ENCODE assay signal across 21 cellular contexts in genomic region chr1:30384286-30385245, GRCh38.
DNase-seq lines count a peak whose midpoint lies in the region; ATAC-seq and TF ChIP-seq lines count a peak whose summit lies in the region.
"Had no signal": no experiment of that assay in that cellular context is flagged by ENCODE, and none has a peak within 500 bp of the region (broad histone marks: within the 10 kb centered on the region; RNA-seq: fewer than 3 reads in every experiment).

No MANE protein-coding gene starts in this region.

- H2BK120ac ChIP-seq in neuronal stem cell (ENCODE audit: low read depth, low read length) = no peak overlapping the region

- no peak overlapping the region for H2AK5ac ChIP-seq in neuronal stem cell (ENCODE audit: low read depth, low read length)

- H2BK5ac ChIP-seq in neuronal stem cell (ENCODE audit: low read length) = no peak overlapping the region

- H3K79me2 ChIP-seq in HCT116 (ENCODE audit: insufficient read depth, low read length) = no peaks in the 10 kb centered on the region
- H3K79me2 ChIP-seq in mammary epithelial cell (ENCODE audit: insufficient read depth, low read length) = no peaks in the 10 kb centered on the region

- POLR2A ChIA-PET in HCT116 (lab: Charles Lee) = no interaction called here

- H3K9me3 ChIP-seq in HCT116 (ENCODE audit: control insufficient read depth in 1 of 2, insufficient read depth in 1 of 2, low read depth in 1 of 2, low read length in 2 of 2) (no peaks in the 10 kb centered on the region), neuronal stem cell (replicated peaks in 1 of 2; ENCODE audit: control insufficient read depth in 2 of 2, insufficient read depth in 1 of 2, low read depth in 1 of 2, low read length in 2 of 2) (no peaks in the 10 kb centered on the region), mammary epithelial cell (replicated peaks; ENCODE audit: insufficient read depth, low read length) (no peaks in the 10 kb centered on the region), right atrium auricular region (no peaks in the 10 kb centered on the region)
- H3K9me3 ChIP-seq: esophagus squamous epithelium, left lung, right lobe of liver had no signal

- no peaks in the 10 kb centered on the region for H3K79me1 ChIP-seq in neuronal stem cell (ENCODE audit: low read depth, low read length)

- H2BK15ac ChIP-seq in neuronal stem cell (ENCODE audit: low read length) = no peak overlapping the region

- TF ChIP-seq POLR2A in HCT116 (IDR thresholded peaks at IDR 0.05; ENCODE audit: borderline replicate concordance, extremely low read depth, insufficient read depth, insufficient read length) = no peak

- in situ Hi-C loops in mammary epithelial cell (cut with MboI; ENCODE audit: low sequenced_read_pairs in 2 of 2) = no loop called here

- peaks cover 8% of the 10 kb centered on the region; the same call in 1 of the 2 replicates for H3K27me3 ChIP-seq in HCT116 (ENCODE audit: insufficient read depth, low read length)
- H3K27me3 ChIP-seq in neuronal stem cell (ENCODE audit: control insufficient read depth in 3 of 3, insufficient read depth in 3 of 3, low read depth in 1 of 3, low read length in 3 of 3) = peaks cover 0 to 2% (median 0%) of the 10 kb centered on the region in 3 experiments
- no peaks in the 10 kb centered on the region for H3K27me3 ChIP-seq in mammary epithelial cell (ENCODE audit: insufficient read depth, low read length)
- H3K27me3 ChIP-seq in right atrium auricular region = no peaks in the 10 kb centered on the region
- H3K27me3 ChIP-seq: right lobe of liver had no signal

- H3K4me1 ChIP-seq in HCT116 (ENCODE audit: control insufficient read depth in 1 of 2, insufficient read depth in 2 of 2, low read length in 2 of 2) = peaks cover 0 to 8% of the 10 kb centered on the region in 2 experiments; a peak in 3 of 4 replicates
- H3K4me1 ChIP-seq in neuronal stem cell (ENCODE audit: control insufficient read depth in 2 of 2, insufficient read depth in 1 of 2, low read depth in 1 of 2, low read length in 2 of 2) = peaks cover 0 to 6% of the 10 kb centered on the region in 2 donors
- peaks cover 10% of the 10 kb centered on the region for H3K4me1 ChIP-seq in mammary epithelial cell (ENCODE audit: insufficient read depth, low read length)
- H3K4me1 ChIP-seq in right atrium auricular region = peaks cover 0 to 6% of the 10 kb centered on the region in 2 donors

- CTCF ChIA-PET in HCT116 (lab: Charles Lee) (no interaction called here), mammary epithelial cell (lab: Charles Lee; ENCODE audit: low non-redundant PET) (no interaction called here)

- peak overlapping the region; percentile 60 for H3K18ac ChIP-seq in neuronal stem cell (ENCODE audit: low read length)

- H3K27ac ChIP-seq in HCT116 (ENCODE audit: low read depth, low read length) = no peak overlapping the region
- no peak overlapping the region for H3K27ac ChIP-seq in neuronal stem cell (replicated peaks; ENCODE audit: low read length)
- no peak overlapping the region for H3K27ac ChIP-seq in mammary epithelial cell (ENCODE audit: insufficient read depth, low read depth, low read length)
- no peak overlapping the region for H3K27ac ChIP-seq in right atrium auricular region
- H3K27ac ChIP-seq: esophagus squamous epithelium, left lung, right lobe of liver, VCaP had no signal

- H3K4ac ChIP-seq in neuronal stem cell (ENCODE audit: low read length) = no peak overlapping the region

- no peak for ATAC-seq in HCT116
- no peak for ATAC-seq in SK-N-SH treated with all-trans-retinoic acid at 6 μM for 48 hours
- no peak for ATAC-seq in GM21447 (IDR thresholded peaks at IDR 0.05; ENCODE audit: unreplicated experiment)
- ATAC-seq: left lung, right lobe of liver had no signal

- TF ChIP-seq RAD21 in HCT116 (IDR thresholded peaks at IDR 0.05; ENCODE audit: low read depth) = no peak

- H3K4me2 ChIP-seq in HCT116 (ENCODE audit: low read length) (no peak overlapping the region), neuronal stem cell (ENCODE audit: insufficient read depth, low read length, poor library complexity, severe bottlenecking) (no peak overlapping the region), mammary epithelial cell (ENCODE audit: insufficient read depth, low read depth, low read length) (no peak overlapping the region)

- DNase-seq in HCT116 (ENCODE audit: low read depth, low spot score) (no peak), NCI-H1694 (lab: John Stamatoyannopoulos, UW) (peak; percentile 32), neuronal stem cell (ENCODE audit: low spot score) (no peak), mammary epithelial cell (no peak), right atrium auricular region (ENCODE audit: low spot score) (no peak)
- DNase-seq: activated CD4-positive, alpha-beta T cell treated with anti-CD3 and anti-CD28 coated beads, Interleukin-2, amount 50 U/mL, for 4 hours; activated naive CD4-positive, alpha-beta T cell treated with anti-CD3 and anti-CD28 coated beads, Interleukin-2, amount 50 U/mL, for 16 hours; Calu3; effector memory CD4-positive, alpha-beta T cell; esophagus squamous epithelium; H9; NCI-H1092 treated with DMSO at 0.1 percent for 48 hours; NCI-H446; occipital lobe; stimulated activated CD4-positive, alpha-beta T cell treated with anti-CD3 and anti-CD28 coated beads, Interleukin-1b, Interleukin-23, amount 100 ng/mL, for 48 hours; T-helper 1 cell had no signal

- H4K8ac ChIP-seq in neuronal stem cell (ENCODE audit: low read depth, low read length) = no peak overlapping the region

- H3K9ac ChIP-seq in HCT116 (ENCODE audit: low read length) = no peak overlapping the region
- no peak overlapping the region for H3K9ac ChIP-seq in neuronal stem cell (ENCODE audit: low read depth, low read length, poor library complexity)
- H3K9ac ChIP-seq in mammary epithelial cell (ENCODE audit: insufficient read depth, low read length) = no peak overlapping the region

- no peaks in the 10 kb centered on the region for H3K9me2 ChIP-seq in HCT116 (ENCODE audit: insufficient read depth)

- H3K36me3 ChIP-seq in HCT116 (ENCODE audit: control insufficient read depth in 1 of 2, insufficient read depth in 2 of 2, low read length in 2 of 2) = no peaks in the 10 kb centered on the region
- H3K36me3 ChIP-seq in neuronal stem cell (replicated peaks in 1 of 2; ENCODE audit: control insufficient read depth in 2 of 2, insufficient read depth in 2 of 2, low read length in 2 of 2) = no peaks in the 10 kb centered on the region
- H3K36me3 ChIP-seq in mammary epithelial cell (ENCODE audit: insufficient read depth, low read length) = no peaks in the 10 kb centered on the region
- no peaks in the 10 kb centered on the region for H3K36me3 ChIP-seq in right atrium auricular region
- H3K36me3 ChIP-seq: esophagus squamous epithelium, left lung, right lobe of liver had no signal

- H4K91ac ChIP-seq in neuronal stem cell (ENCODE audit: low read depth, low read length, poor library complexity) = no peak overlapping the region

- dilution Hi-C loops in mammary epithelial cell (cut with HindIII; ENCODE audit: low sequenced_read_pairs) = no loop called here

- H3K4me3 ChIP-seq in HCT116 (replicated peaks in 1 of 2; ENCODE audit: low read depth in 1 of 2, low read length in 2 of 2) = no peak overlapping the region
- no peak overlapping the region for H3K4me3 ChIP-seq in neuronal stem cell (ENCODE audit: low read length in 2 of 2)
- H3K4me3 ChIP-seq in mammary epithelial cell (replicated peaks in 1 of 3; ENCODE audit: insufficient read depth in 1 of 3, low read depth in 2 of 3, low read length in 3 of 3) = no peak overlapping the region
- H3K4me3 ChIP-seq in right atrium auricular region = no peak overlapping the region
- H3K4me3 ChIP-seq: esophagus squamous epithelium, left lung, right lobe of liver had no signal

- H3K14ac ChIP-seq in neuronal stem cell (ENCODE audit: low read length) = no peak overlapping the region

- no CpG with 5 or more reads among the region's 10 CpGs for WGBS in neuronal stem cell (ENCODE audit: extremely low coverage in 2 of 2, insufficient read length in 2 of 2, insufficient replicate concordance in 1 of 2), 2 donors
- WGBS in mammary epithelial cell (ENCODE audit: low coverage, missing lambda C conversion rate) = 97% methylated on average over 3 of the region's 10 CpGs

- H2BK12ac ChIP-seq in neuronal stem cell (ENCODE audit: low read length) = no peak overlapping the region

- no peak overlapping the region for H3K23ac ChIP-seq in neuronal stem cell (ENCODE audit: low read depth, low read length, poor library complexity)

- H2AFZ ChIP-seq in HCT116 (ENCODE audit: low read depth, low read length, poor library complexity, severe bottlenecking) (no peak overlapping the region), neuronal stem cell (ENCODE audit: low read length) (no peak overlapping the region), mammary epithelial cell (ENCODE audit: low read depth, low read length) (no peak overlapping the region)

- intact Hi-C loops in HCT116 (cut with micrococcal nuclease) = loop anchor here (5.0 kb wide), 1 partner anchor 1007 kb away; no protein-coding TSS in a partner anchor
- intact Hi-C loops in mammary epithelial cell (cut with micrococcal nuclease) = loop anchor here (5.0 to 10.0 kb wide), 4 partner anchors 188 to 677 kb away; no protein-coding TSS in a partner anchor

- H4K20me1 ChIP-seq in HCT116 (ENCODE audit: insufficient read depth) (no peaks in the 10 kb centered on the region), mammary epithelial cell (ENCODE audit: insufficient read depth, low read length) (no peaks in the 10 kb centered on the region)

- RAD21 ChIA-PET in HCT116 (lab: Charles Lee; ENCODE audit: low non-redundant PET in 1 of 2, low total read pairs in 2 of 2, uncharacterized antibody in 2 of 2, unreplicated experiment in 2 of 2) = no interaction called here

- BruUV-seq in HCT116 (replicated peaks; lab: Mats Ljungman, UMichigan) = no TSS peak
- BruUV-seq in mammary epithelial cell (replicated peaks; lab: Mats Ljungman, UMichigan) = no TSS peak

- TF ChIP-seq CTCF in HCT116 (IDR thresholded peaks at IDR 0.05 in 2 of 3, conservative IDR thresholded peaks at IDR 0.05 in 1 of 3; ENCODE audit: borderline replicate concordance in 1 of 3, insufficient read depth in 1 of 3, low read depth in 2 of 3, low read length in 2 of 3) = no peak
- TF ChIP-seq CTCF in mammary epithelial cell (conservative IDR thresholded peaks at IDR 0.05 in 1 of 2, IDR thresholded peaks at IDR 0.05 in 1 of 2; ENCODE audit: extremely low read depth in 1 of 2, insufficient read depth in 1 of 2, low read depth in 1 of 2, low read length in 2 of 2) = no peak
- no peak for TF ChIP-seq CTCF in right atrium auricular region (IDR thresholded peaks at IDR 0.05)

TF ChIP-seq in HCT116, 20 proteins besides CTCF, POLR2A, EP300 and RAD21 (continues in another document):
- peak; percentile 31 for TF ChIP-seq TCF7L2 (IDR thresholded peaks at IDR 0.05; ENCODE audit: borderline replicate concordance, extremely low read depth, insufficient read depth, insufficient read length)
- TF ChIP-seq SIN3A (IDR thresholded peaks at IDR 0.05; ENCODE audit: low read depth) = no peak

TF ChIP-seq in SK-N-SH treated with all-trans-retinoic acid at 6 μM for 48 hours, 23 proteins besides CTCF, POLR2A, EP300 and RAD21 (continues in another document):
- TF ChIP-seq TCF4 (CRISPR knock-in tag; IDR thresholded peaks at IDR 0.05; ENCODE audit: borderline replicate concordance) = peak; percentile 60; the same call in 1 of the 2 replicates
- no peak for TF ChIP-seq GLIS3 (CRISPR knock-in tag; IDR thresholded peaks at IDR 0.05)
